Comparison of ENCODE assay signal across 8 cellular contexts in the genomic region with DNA sequence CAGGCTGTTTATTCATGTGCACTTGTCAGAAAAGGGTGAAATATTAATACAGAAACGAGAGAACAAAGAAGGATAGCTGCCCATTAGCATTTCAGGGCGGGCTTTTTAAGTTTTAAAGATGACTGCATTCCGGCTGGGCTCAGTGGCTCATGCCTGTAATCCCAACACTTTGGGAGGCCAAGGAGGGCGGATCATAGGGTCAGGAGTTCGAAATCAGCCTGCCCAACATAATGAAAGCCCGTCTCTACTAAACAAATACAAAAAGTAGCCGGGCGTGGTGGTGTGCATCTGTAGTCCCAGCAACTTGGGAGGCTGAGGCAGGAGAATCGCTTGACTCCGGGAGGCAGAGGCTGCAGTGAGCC.
DNase-seq lines count a peak whose midpoint lies in the region; ATAC-seq and TF ChIP-seq lines count a peak whose summit lies in the region.

No MANE protein-coding gene starts in this region.

- peaks cover 14% of the 10 kb centered on the region for H3F3A ChIP-seq in PC-3 (ENCODE audit: low read length, unreplicated experiment)

- H2AFZ ChIP-seq in PC-3 (ENCODE audit: low read length), result no peak overlapping the region

- H3K4me1 ChIP-seq in PC-3 (ENCODE audit: insufficient read depth, low read length), result peaks cover 11% of the 10 kb centered on the region
- H3K4me1 ChIP-seq in esophagus muscularis mucosa, result peaks cover 17 to 33% (median 30%) of the 10 kb centered on the region in 4 donors
- H3K4me1 ChIP-seq in sigmoid colon, result peaks cover 0 to 27% (median 23%) of the 10 kb centered on the region in 4 donors

- H4K20me1 ChIP-seq in PC-3 (ENCODE audit: low read length), result 0 out of 2 replicates have a peak, but pooled peaks cover 5% of the 10 kb centered on the region

- CTCF ChIA-PET in PC-3 (lab: Charles Lee), result no interaction called here

- TF ChIP-seq CTCF in PC-3 (conservative IDR thresholded peaks at IDR 0.05; ENCODE audit: low read depth, low read length), result no peak
- TF ChIP-seq CTCF in esophagus muscularis mucosa (IDR thresholded peaks at IDR 0.05), result no peak
- TF ChIP-seq CTCF in sigmoid colon (IDR thresholded peaks at IDR 0.05), result no peak

- ATAC-seq in PC-3 (no peak), HG03469 (IDR thresholded peaks at IDR 0.05; ENCODE audit: unreplicated experiment) (no peak)

- H3K27me3 ChIP-seq in H7 (ENCODE audit: control insufficient read depth, insufficient read depth, low read length) (no peaks in the 10 kb centered on the region), PC-3 (ENCODE audit: low read length) (no peaks in the 10 kb centered on the region), esophagus muscularis mucosa (peaks cover 0 to 30% (median 0%) of the 10 kb centered on the region in 4 donors), sigmoid colon (no peaks in the 10 kb centered on the region)

- POLR2A ChIA-PET in PC-3 (lab: Charles Lee; ENCODE audit: unreplicated experiment), result interaction anchor here (0.6 to 3.0 kb wide), 7 partner anchors 17 to 96 kb away, joined by 3 to 72 read pairs (median 34); a partner anchor contains a TSS

- peak overlapping the region; percentile 94 for H3K4me2 ChIP-seq in PC-3 (ENCODE audit: low read length)

- intact Hi-C loops in PC-3 (cut with micrococcal nuclease), result loop anchor here (1.0 to 5.0 kb wide), 6 partner anchors 16 to 1605 kb away; partner anchors contain the start of gene HMGN4
- intact Hi-C loops in esophagus muscularis mucosa (cut with DNase I), result loop anchor here (5.0 kb wide), 1 partner anchor 45 kb away; no protein-coding TSS in a partner anchor
- intact Hi-C loops in sigmoid colon (cut with DNase I), result loop anchor here (5.0 kb wide), 4 partner anchors 60 to 195 kb away; a partner anchor contains a TSS

- H3K9ac ChIP-seq in PC-3 (ENCODE audit: low read length), result peak overlapping the region; percentile 78

- H3K27ac ChIP-seq in PC-3 (ENCODE audit: low read length) (peak overlapping the region; percentile 63), esophagus muscularis mucosa (replicated peaks in 1 of 4) (peak overlapping the region; percentile 89 to 96 (median 90)), sigmoid colon (peak overlapping the region; percentile 88 to 97 (median 94))

- H3K9me3 ChIP-seq in PC-3 (ENCODE audit: low read length), result no peaks in the 10 kb centered on the region
- no peaks in the 10 kb centered on the region for H3K9me3 ChIP-seq in esophagus muscularis mucosa
- H3K9me3 ChIP-seq in sigmoid colon, result no peaks in the 10 kb centered on the region

- BruUV-seq in PC-3 (replicated peaks; lab: Mats Ljungman, UMichigan), result no TSS peak

- TF ChIP-seq EP300 in esophagus muscularis mucosa (IDR thresholded peaks at IDR 0.05), result no peak
- TF ChIP-seq EP300 in sigmoid colon (IDR thresholded peaks at IDR 0.05), result no peak

- no peaks in the 10 kb centered on the region for H3K36me3 ChIP-seq in H7 (replicated peaks; ENCODE audit: control insufficient read depth, insufficient read depth, low read length)
- no peaks in the 10 kb centered on the region for H3K36me3 ChIP-seq in PC-3 (ENCODE audit: low read depth, low read length)
- no peaks in the 10 kb centered on the region for H3K36me3 ChIP-seq in esophagus muscularis mucosa
- H3K36me3 ChIP-seq in sigmoid colon, result no peaks in the 10 kb centered on the region

- TF ChIP-seq POLR2A in esophagus muscularis mucosa (IDR thresholded peaks at IDR 0.05; ENCODE audit: low read depth), result no peak
- no peak for TF ChIP-seq POLR2A in sigmoid colon (IDR thresholded peaks at IDR 0.05)

- DNase-seq in H7, result no peak
- peak; percentile 59 for DNase-seq in PC-3
- no peak for DNase-seq in esophagus muscularis mucosa (ENCODE audit: extremely low spot score)
- no peak for DNase-seq in sigmoid colon
- no peak for DNase-seq in activated T-cell treated with anti-CD3 and anti-CD28 coated beads, Interleukin-2, amount 50 U/mL, for 48 hours
- no peak for DNase-seq in NCI-H2081 treated with DMSO at 0.1 percent for 48 hours (lab: John Stamatoyannopoulos, UW)
- DNase-seq in T-helper 1 cell, result no peak

- H3K9me2 ChIP-seq in PC-3 (replicated peaks; ENCODE audit: low read length), result no peaks in the 10 kb centered on the region

- 29% methylated on average over 10 of the region's 10 CpGs for WGBS in esophagus muscularis mucosa
- 7 to 16% methylated on average over 10 of the region's 10 CpGs for WGBS in sigmoid colon, 2 donors

- H3K79me2 ChIP-seq in PC-3 (ENCODE audit: low read length), result no peaks in the 10 kb centered on the region

- H3K4me3 ChIP-seq in H7 (ENCODE audit: insufficient read depth, low read depth, low read length) (peak overlapping the region; percentile 55), PC-3 (ENCODE audit: low read length) (peak overlapping the region; percentile 86), esophagus muscularis mucosa (peak overlapping the region; percentile 55 to 62 (median 57)), sigmoid colon (peak overlapping the region; percentile 46 to 59 (median 50))
